ENCODE assay signal across 1 cellular context in the genomic region with DNA sequence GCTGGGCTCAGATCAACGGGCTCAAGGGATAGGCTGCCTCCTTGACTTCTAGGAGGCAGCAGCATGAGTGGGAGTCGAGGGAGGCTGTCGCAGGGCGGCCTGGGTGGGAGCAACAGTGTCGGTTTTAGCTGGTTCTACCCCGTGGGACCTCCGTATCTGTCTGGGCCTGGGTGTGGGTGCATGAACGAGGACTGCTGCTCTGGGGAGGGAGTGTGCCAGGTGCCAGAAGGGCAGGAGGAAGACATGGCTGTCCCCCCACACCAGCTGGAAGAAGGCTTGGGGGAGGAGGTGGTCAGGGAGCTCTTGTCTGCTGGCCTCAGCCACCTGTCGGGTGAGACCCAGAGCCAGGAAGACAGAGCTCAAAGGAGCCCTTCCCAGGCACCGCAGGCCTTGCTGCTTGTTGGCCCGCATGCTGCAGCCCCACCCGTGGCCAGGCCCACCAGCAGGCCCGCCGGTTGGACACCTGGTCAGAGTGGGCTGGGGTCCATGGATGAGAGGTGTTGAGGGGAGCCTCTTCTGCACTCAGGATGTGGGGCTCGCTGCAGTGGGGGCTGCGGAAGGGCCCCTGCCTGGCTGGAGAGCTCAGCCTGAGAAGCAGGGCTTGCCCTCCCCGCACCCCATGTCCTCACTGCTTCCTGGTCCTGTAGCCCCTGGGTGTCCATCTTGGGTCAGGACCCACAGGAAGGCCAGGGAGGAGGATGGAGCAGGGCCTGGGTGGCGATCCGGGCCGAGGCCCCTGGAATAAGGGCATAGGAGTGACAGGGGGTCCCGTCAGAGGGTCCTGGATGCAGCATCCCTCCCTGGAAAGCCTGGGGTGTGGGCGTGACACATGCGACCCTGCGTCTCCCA.
A peak's percentile ranks its signal among the peaks of the same experiment; 100 is the strongest.
TF ChIP-seq lines count a peak whose summit lies in the region.

No MANE protein-coding gene starts in this region.

TF ChIP-seq in K562, 482 proteins besides CTCF, POLR2A, EP300 and RAD21:
- TF ChIP-seq HMG20B (CRISPR knock-in tag; IDR thresholded peaks at IDR 0.05): no peak
- no peak for TF ChIP-seq SLC30A9 (CRISPR knock-in tag; IDR thresholded peaks at IDR 0.05)
- TF ChIP-seq, protein P1, sequence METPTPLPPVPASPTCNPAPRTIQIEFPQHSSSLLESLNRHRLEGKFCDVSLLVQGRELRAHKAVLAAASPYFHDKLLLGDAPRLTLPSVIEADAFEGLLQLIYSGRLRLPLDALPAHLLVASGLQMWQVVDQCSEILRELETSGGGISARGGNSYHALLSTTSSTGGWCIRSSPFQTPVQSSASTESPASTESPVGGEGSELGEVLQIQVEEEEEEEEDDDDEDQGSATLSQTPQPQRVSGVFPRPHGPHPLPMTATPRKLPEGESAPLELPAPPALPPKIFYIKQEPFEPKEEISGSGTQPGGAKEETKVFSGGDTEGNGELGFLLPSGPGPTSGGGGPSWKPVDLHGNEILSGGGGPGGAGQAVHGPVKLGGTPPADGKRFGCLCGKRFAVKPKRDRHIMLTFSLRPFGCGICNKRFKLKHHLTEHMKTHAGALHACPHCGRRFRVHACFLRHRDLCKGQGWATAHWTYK (CRISPR knock-in tag; IDR thresholded peaks at IDR 0.05): no peak
- no peak for TF ChIP-seq HDGF (IDR thresholded peaks at IDR 0.05)
- TF ChIP-seq KDM5B (IDR thresholded peaks at IDR 0.05; ENCODE audit: insufficient replicate concordance, low read depth, low read length): peak; percentile 26
- TF ChIP-seq ID3 (CRISPR knock-in tag; IDR thresholded peaks at IDR 0.05): no peak
- TF ChIP-seq ID3 (tag; IDR thresholded peaks at IDR 0.05): no peak
- TF ChIP-seq ZBTB40 (IDR thresholded peaks at IDR 0.05): no peak
- TF ChIP-seq ZBTB40 (CRISPR knock-in tag; IDR thresholded peaks at IDR 0.05): no peak
- no peak for TF ChIP-seq COPS2 (conservative IDR thresholded peaks at IDR 0.05)
- no peak for TF ChIP-seq SMARCA5 (IDR thresholded peaks at IDR 0.05)
- TF ChIP-seq POLR2B (IDR thresholded peaks at IDR 0.05; ENCODE audit: low read depth, partially characterized antibody): peak; percentile 30
- TF ChIP-seq CHD4 (IDR thresholded peaks at IDR 0.05; ENCODE audit: insufficient read depth, insufficient replicate concordance, low read depth, low read length, poor library complexity, severe bottlenecking): no peak
- peak; percentile 52 for TF ChIP-seq PCBP1 (IDR thresholded peaks at IDR 0.05; ENCODE audit: low read depth, low read length, poor library complexity, severe bottlenecking)
- no peak for TF ChIP-seq WHSC1 (IDR thresholded peaks at IDR 0.05; ENCODE audit: low read length)
- no peak for TF ChIP-seq ZBTB7A (IDR thresholded peaks at IDR 0.05; ENCODE audit: borderline replicate concordance, control insufficient read depth, low read depth, low read length)
- TF ChIP-seq ZNF347 (CRISPR knock-in tag; IDR thresholded peaks at IDR 0.05; ENCODE audit: low read depth): no peak
- TF ChIP-seq, protein P2, sequence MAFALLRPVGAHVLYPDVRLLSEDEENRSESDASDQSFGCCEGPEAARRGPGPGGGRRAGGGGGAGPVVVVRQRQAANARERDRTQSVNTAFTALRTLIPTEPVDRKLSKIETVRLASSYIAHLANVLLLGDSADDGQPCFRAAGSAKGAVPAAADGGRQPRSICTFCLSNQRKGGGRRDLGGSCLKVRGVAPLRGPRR (CRISPR knock-in tag; IDR thresholded peaks at IDR 0.05): no peak
- TF ChIP-seq YBX1 (IDR thresholded peaks at IDR 0.05): no peak
- peak; percentile 70 for TF ChIP-seq POLR2G (IDR thresholded peaks at IDR 0.05; ENCODE audit: low read depth, low read length)
- TF ChIP-seq, protein P3, sequence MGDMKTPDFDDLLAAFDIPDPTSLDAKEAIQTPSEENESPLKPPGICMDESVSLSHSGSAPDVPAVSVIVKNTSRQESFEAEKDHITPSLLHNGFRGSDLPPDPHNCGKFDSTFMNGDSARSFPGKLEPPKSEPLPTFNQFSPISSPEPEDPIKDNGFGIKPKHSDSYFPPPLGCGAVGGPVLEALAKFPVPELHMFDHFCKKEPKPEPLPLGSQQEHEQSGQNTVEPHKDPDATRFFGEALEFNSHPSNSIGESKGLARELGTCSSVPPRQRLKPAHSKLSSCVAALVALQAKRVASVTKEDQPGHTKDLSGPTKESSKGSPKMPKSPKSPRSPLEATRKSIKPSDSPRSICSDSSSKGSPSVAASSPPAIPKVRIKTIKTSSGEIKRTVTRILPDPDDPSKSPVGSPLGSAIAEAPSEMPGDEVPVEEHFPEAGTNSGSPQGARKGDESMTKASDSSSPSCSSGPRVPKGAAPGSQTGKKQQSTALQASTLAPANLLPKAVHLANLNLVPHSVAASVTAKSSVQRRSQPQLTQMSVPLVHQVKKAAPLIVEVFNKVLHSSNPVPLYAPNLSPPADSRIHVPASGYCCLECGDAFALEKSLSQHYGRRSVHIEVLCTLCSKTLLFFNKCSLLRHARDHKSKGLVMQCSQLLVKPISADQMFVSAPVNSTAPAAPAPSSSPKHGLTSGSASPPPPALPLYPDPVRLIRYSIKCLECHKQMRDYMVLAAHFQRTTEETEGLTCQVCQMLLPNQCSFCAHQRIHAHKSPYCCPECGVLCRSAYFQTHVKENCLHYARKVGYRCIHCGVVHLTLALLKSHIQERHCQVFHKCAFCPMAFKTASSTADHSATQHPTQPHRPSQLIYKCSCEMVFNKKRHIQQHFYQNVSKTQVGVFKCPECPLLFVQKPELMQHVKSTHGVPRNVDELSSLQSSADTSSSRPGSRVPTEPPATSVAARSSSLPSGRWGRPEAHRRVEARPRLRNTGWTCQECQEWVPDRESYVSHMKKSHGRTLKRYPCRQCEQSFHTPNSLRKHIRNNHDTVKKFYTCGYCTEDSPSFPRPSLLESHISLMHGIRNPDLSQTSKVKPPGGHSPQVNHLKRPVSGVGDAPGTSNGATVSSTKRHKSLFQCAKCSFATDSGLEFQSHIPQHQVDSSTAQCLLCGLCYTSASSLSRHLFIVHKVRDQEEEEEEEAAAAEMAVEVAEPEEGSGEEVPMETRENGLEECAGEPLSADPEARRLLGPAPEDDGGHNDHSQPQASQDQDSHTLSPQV (IDR thresholded peaks at IDR 0.05): no peak
- TF ChIP-seq, protein P4, sequence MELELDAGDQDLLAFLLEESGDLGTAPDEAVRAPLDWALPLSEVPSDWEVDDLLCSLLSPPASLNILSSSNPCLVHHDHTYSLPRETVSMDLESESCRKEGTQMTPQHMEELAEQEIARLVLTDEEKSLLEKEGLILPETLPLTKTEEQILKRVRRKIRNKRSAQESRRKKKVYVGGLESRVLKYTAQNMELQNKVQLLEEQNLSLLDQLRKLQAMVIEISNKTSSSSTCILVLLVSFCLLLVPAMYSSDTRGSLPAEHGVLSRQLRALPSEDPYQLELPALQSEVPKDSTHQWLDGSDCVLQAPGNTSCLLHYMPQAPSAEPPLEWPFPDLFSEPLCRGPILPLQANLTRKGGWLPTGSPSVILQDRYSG (tag; conservative IDR thresholded peaks at IDR 0.05; ENCODE audit: low read depth): no peak
- no peak for TF ChIP-seq NFXL1 (CRISPR knock-in tag; IDR thresholded peaks at IDR 0.05)
- TF ChIP-seq ELF4 (CRISPR knock-in tag; IDR thresholded peaks at IDR 0.05): no peak
- TF ChIP-seq ETV5 (CRISPR knock-in tag; IDR thresholded peaks at IDR 0.05; ENCODE audit: low read depth): no peak
- no peak for TF ChIP-seq NCOA4 (IDR thresholded peaks at IDR 0.05; ENCODE audit: partially characterized antibody)
- TF ChIP-seq, protein P5, sequence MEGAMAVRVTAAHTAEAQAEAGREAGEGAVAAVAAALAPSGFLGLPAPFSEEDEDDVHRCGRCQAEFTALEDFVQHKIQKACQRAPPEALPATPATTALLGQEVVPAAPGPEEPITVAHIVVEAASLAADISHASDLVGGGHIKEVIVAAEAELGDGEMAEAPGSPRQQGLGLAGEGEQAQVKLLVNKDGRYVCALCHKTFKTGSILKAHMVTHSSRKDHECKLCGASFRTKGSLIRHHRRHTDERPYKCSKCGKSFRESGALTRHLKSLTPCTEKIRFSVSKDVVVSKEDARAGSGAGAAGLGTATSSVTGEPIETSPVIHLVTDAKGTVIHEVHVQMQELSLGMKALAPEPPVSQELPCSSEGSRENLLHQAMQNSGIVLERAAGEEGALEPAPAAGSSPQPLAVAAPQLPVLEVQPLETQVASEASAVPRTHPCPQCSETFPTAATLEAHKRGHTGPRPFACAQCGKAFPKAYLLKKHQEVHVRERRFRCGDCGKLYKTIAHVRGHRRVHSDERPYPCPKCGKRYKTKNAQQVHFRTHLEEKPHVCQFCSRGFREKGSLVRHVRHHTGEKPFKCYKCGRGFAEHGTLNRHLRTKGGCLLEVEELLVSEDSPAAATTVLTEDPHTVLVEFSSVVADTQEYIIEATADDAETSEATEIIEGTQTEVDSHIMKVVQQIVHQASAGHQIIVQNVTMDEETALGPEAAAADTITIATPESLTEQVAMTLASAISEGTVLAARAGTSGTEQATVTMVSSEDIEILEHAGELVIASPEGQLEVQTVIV (CRISPR knock-in tag; IDR thresholded peaks at IDR 0.05; ENCODE audit: borderline replicate concordance): no peak
- TF ChIP-seq TEAD1 (CRISPR knock-in tag; IDR thresholded peaks at IDR 0.05): no peak
- no peak for TF ChIP-seq ILK (tag; IDR thresholded peaks at IDR 0.05; ENCODE audit: borderline replicate concordance, low read depth)
- TF ChIP-seq HINFP (tag; conservative IDR thresholded peaks at IDR 0.05; ENCODE audit: low read depth): no peak
- no peak for TF ChIP-seq HLTF (IDR thresholded peaks at IDR 0.05)
- no peak for TF ChIP-seq POU5F1 (IDR thresholded peaks at IDR 0.05; ENCODE audit: borderline replicate concordance, low read depth, low read length, partially characterized antibody)
TF ChIP-seq in K562: peak in this region for 4.
